ENCODE assay signal across 8 cellular contexts in the genomic region with DNA sequence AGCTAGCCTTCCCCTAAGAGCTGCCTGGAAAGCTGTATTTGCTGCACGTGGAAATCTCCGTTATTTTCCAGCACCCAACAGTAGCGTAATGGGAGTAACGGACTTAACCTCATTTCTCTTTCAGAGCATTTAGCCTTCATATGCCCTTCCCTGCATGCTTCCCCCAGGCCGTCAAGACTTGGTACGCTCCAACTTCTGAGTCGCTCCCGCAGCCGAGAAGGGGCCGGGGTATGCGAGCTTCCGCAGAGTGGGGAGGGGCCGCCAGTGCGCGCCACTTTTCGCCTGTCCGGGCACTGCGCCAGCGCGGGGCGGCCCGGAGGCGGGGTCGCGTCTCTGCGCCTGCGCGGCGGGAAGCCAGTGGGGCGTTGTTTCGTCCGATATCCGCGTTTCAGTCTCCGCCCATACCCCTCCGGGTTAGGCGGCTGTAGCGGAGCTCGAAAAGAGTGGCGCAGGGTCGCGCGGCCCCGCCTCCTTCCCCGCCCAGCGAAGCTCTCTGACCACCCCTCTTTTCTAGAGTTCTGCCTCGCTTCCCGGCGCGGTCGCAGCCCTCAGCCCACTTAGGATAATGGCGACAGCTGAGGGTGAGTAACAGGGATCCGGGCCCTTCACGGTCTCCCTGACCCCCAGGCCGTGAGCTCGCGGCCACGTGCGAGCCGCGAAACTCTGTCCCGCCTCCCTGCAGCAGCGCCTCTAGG.
DNase-seq lines count a peak whose midpoint lies in the region; ATAC-seq lines count a peak whose summit lies in the region.

A gene with protein sequence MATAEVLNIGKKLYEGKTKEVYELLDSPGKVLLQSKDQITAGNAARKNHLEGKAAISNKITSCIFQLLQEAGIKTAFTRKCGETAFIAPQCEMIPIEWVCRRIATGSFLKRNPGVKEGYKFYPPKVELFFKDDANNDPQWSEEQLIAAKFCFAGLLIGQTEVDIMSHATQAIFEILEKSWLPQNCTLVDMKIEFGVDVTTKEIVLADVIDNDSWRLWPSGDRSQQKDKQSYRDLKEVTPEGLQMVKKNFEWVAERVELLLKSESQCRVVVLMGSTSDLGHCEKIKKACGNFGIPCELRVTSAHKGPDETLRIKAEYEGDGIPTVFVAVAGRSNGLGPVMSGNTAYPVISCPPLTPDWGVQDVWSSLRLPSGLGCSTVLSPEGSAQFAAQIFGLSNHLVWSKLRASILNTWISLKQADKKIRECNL (plus strand): TSS at position 513 of the 695 bp plus-strand sequence. CDS start 53 bp downstream, at position 566.

- DNase-seq in Ammon's horn (ENCODE audit: low spot score) (peak; percentile 95), GM19238 (ENCODE audit: insufficient read length, low spot score) (peak; percentile 70), NCI-H524 (lab: John Stamatoyannopoulos, UW) (peak; percentile 91 to 96)
- peak; percentile 95 to 96 for DNase-seq in activated CD4-positive, alpha-beta T cell treated with anti-CD3 and anti-CD28 coated beads for 4 hours
- DNase-seq in stimulated activated CD4-positive, alpha-beta T cell treated with anti-CD3 and anti-CD28 coated beads, Interleukin-1b, Interleukin-23, amount 100 ng/mL, for 4 hours (ENCODE audit: low read depth in 2 of 2): peak; percentile 96 to 97

- peak within 1 kb of the TSS; percentile 99 for H3K27ac ChIP-seq in cingulate gyrus (ENCODE audit: low read depth, low read length)
- H3K27ac ChIP-seq in layer of hippocampus (ENCODE audit: low read depth, low read length): peak within 1 kb of the TSS; percentile 97

- H3K27me3 ChIP-seq in layer of hippocampus (ENCODE audit: control insufficient read depth, insufficient read depth, low read length): no peaks in the 10 kb centered on the region

- ATAC-seq in HG03442 (IDR thresholded peaks at IDR 0.05; ENCODE audit: unreplicated experiment): peak; percentile 64

Comparison
In these comparisons a context has a peak if more than half of its experiments do, and no peak if none do; other contexts are left out.
1. Peak in every context shown above with its lines: DNase-seq, ATAC-seq and H3K27ac ChIP-seq.